ENCODE assay signal across 10 cellular contexts in genomic region chr10:100014129-100014762, GRCh38. TPM values are rescaled to one million over a fixed set of nuclear protein-coding genes. Genes with fewer than 3 reads are reported as not detected.
A peak's percentile ranks its signal among the peaks of the same experiment; 100 is the strongest.
DNase-seq lines count a peak whose midpoint lies in the region; ATAC-seq lines count a peak whose summit lies in the region.
"Had no signal": no experiment of that assay in that cellular context is flagged by ENCODE, and none has a peak within 500 bp of the region (broad histone marks: within the 10 kb centered on the region; RNA-seq: fewer than 3 reads in every experiment).

No MANE protein-coding gene starts in this region.

- DNase-seq in SHP77 treated with DMSO at 0.1 percent for 48 hours (lab: John Stamatoyannopoulos, UW), result peak; percentile 73
- DNase-seq in AG08395 (ENCODE audit: low spot score), result no peak
- DNase-seq in HT-29 (ENCODE audit: low spot score), result no peak
- no peak for DNase-seq in stimulated activated CD4-positive, alpha-beta T cell treated with anti-CD3 and anti-CD28 coated beads, Interleukin-4, amount 100 ng/mL, for 1 hour
- no peak for DNase-seq in NK-92 (lab: John Stamatoyannopoulos, UW; ENCODE audit: unreplicated experiment)
- DNase-seq: GF-D8, occipital lobe had no signal

- ATAC-seq in GM18517 (IDR thresholded peaks at IDR 0.05; ENCODE audit: unreplicated experiment) (peak; percentile 84), GM21576 (IDR thresholded peaks at IDR 0.05; ENCODE audit: unreplicated experiment) (peak; percentile 71), HG03432 (IDR thresholded peaks at IDR 0.05; ENCODE audit: unreplicated experiment) (peak; percentile 60)

RNA-seq across cellular contexts. Expression of gene DNMBP, which starts 4.5 kb away (rescaled TPM):
- total RNA-seq in HT-29 (2014; rRNA removed; shearing (Covaris generic)), result 12.0 and 14.4 TPM in 2 replicates
